ENCODE assay signal across 10 cellular contexts in genomic region chr10:3827768-3828403, GRCh38. TPM values are rescaled to one million over a fixed set of nuclear protein-coding genes. Genes with fewer than 3 reads are reported as not detected.
DNase-seq lines count a peak whose midpoint lies in the region; ATAC-seq and TF ChIP-seq lines count a peak whose summit lies in the region.
"Had no signal": no experiment of that assay in that cellular context is flagged by ENCODE, and none has a peak within 500 bp of the region (broad histone marks: within the 10 kb centered on the region; RNA-seq: fewer than 3 reads in every experiment).

No MANE protein-coding gene starts in this region.

- H2AK5ac ChIP-seq in neuronal stem cell (ENCODE audit: low read depth, low read length) = no peak overlapping the region

- WGBS in neuronal stem cell (ENCODE audit: extremely low coverage in 2 of 2, insufficient read length in 2 of 2, insufficient replicate concordance in 1 of 2), 2 donors = no CpG with 5 or more reads among the region's 27 CpGs

- H3K4me1 ChIP-seq in OCI-LY3 (ENCODE audit: low read length) = peaks cover 23% of the 10 kb centered on the region
- peaks cover 5 to 11% of the 10 kb centered on the region in 2 donors for H3K4me1 ChIP-seq in neuronal stem cell (ENCODE audit: control insufficient read depth in 2 of 2, insufficient read depth in 1 of 2, low read depth in 1 of 2, low read length in 2 of 2)

- H3K27ac ChIP-seq in AG04450 (ENCODE audit: low read depth, low read length) (peak overlapping the region; percentile 73), OCI-LY3 (ENCODE audit: low read length) (no peak overlapping the region), neuronal stem cell (replicated peaks; ENCODE audit: low read length) (no peak overlapping the region)

- H3K27ac Mint-ChIP-seq in effector memory CD8-positive, alpha-beta T cell = peak overlapping the region; percentile 88 to 99

- CTCF ChIA-PET in AG04450 (lab: Charles Lee) = interaction anchor here (2.1 kb wide), 1 partner anchor 630 kb away, joined by 6 read pairs; no protein-coding TSS in a partner anchor

- no peak overlapping the region for H3K18ac ChIP-seq in neuronal stem cell (ENCODE audit: low read length)

- no peak overlapping the region for H3K14ac ChIP-seq in neuronal stem cell (ENCODE audit: low read length)

- ATAC-seq in effector memory CD8-positive, alpha-beta T cell (replicated peaks) = no peak
- ATAC-seq in HG03280 (IDR thresholded peaks at IDR 0.05; ENCODE audit: unreplicated experiment) = no peak

- H3K23ac ChIP-seq in neuronal stem cell (ENCODE audit: low read depth, low read length, poor library complexity) = peak overlapping the region; percentile 12

- peaks cover 21 to 24% of the 10 kb centered on the region in 2 donors for H3K4me1 Mint-ChIP-seq in effector memory CD8-positive, alpha-beta T cell (ENCODE audit: low read depth in 2 of 2)

- no peaks in the 10 kb centered on the region for H3K27me3 Mint-ChIP-seq in effector memory CD8-positive, alpha-beta T cell

- H3K9me3 Mint-ChIP-seq in effector memory CD8-positive, alpha-beta T cell = no peaks in the 10 kb centered on the region

- peak overlapping the region; percentile 48 for H2BK12ac ChIP-seq in neuronal stem cell (ENCODE audit: low read length)

- peak overlapping the region; percentile 75 to 76 for H3K4me3 Mint-ChIP-seq in effector memory CD8-positive, alpha-beta T cell

- H4K20me1 ChIP-seq in OCI-LY3 (ENCODE audit: insufficient read depth, low read length) = no peaks in the 10 kb centered on the region

- H2AFZ ChIP-seq in OCI-LY3 (ENCODE audit: low read depth, low read length) (no peak overlapping the region), neuronal stem cell (ENCODE audit: low read length) (no peak overlapping the region)

- H3K79me2 ChIP-seq in OCI-LY3 (ENCODE audit: low read length) = no peaks in the 10 kb centered on the region

- H3K4ac ChIP-seq in neuronal stem cell (ENCODE audit: low read length) = no peak overlapping the region

- H3K9me3 ChIP-seq in AG04450 (ENCODE audit: control insufficient read depth, insufficient read depth, low read length) (no peaks in the 10 kb centered on the region; the same call in 1 of the 2 replicates), OCI-LY3 (ENCODE audit: insufficient read depth, low read length) (no peaks in the 10 kb centered on the region), neuronal stem cell (replicated peaks in 1 of 2; ENCODE audit: control insufficient read depth in 2 of 2, insufficient read depth in 1 of 2, low read depth in 1 of 2, low read length in 2 of 2) (no peaks in the 10 kb centered on the region)

- H2BK5ac ChIP-seq in neuronal stem cell (ENCODE audit: low read length) = no peak overlapping the region

- DNase-seq in AG04450 (ENCODE audit: low read depth, low spot score) (no peak), neuronal stem cell (ENCODE audit: low spot score) (no peak), SKM-1 treated with dmso at 0.1 percent for 144 hours (lab: John Stamatoyannopoulos, UW; ENCODE audit: unreplicated experiment) (no peak), NCI-H2029 (lab: John Stamatoyannopoulos, UW) (no peak), COLO668 (lab: John Stamatoyannopoulos, UW; ENCODE audit: unreplicated experiment) (no peak)
- no peak for DNase-seq in effector memory CD8-positive, alpha-beta T cell
- DNase-seq: activated CD4-positive, CD25-positive, alpha-beta regulatory T cell treated with anti-CD3 and anti-CD28 coated beads, Interleukin-2, amount 50 U/mL, for 72 hours; NCI-H524 treated with DMSO at 0.1 percent for 48 hours had no signal

- TF ChIP-seq CTCF in AG04450 (IDR thresholded peaks at IDR 0.05; ENCODE audit: low read depth, low read length) (no peak), OCI-LY3 (IDR thresholded peaks at IDR 0.05; ENCODE audit: low read depth, low read length) (no peak)

- H2BK15ac ChIP-seq in neuronal stem cell (ENCODE audit: low read length) = no peak overlapping the region

- H4K91ac ChIP-seq in neuronal stem cell (ENCODE audit: low read depth, low read length, poor library complexity) = no peak overlapping the region

- no peaks in the 10 kb centered on the region for H3K27me3 ChIP-seq in AG04450 (ENCODE audit: control insufficient read depth, insufficient read depth, low read length)
- H3K27me3 ChIP-seq in OCI-LY3 (ENCODE audit: low read depth, low read length) = no peaks in the 10 kb centered on the region
- H3K27me3 ChIP-seq in neuronal stem cell (ENCODE audit: control insufficient read depth in 3 of 3, insufficient read depth in 3 of 3, low read depth in 1 of 3, low read length in 3 of 3) = no peaks in the 10 kb centered on the region

- no peak overlapping the region for H3K4me3 ChIP-seq in AG04450 (ENCODE audit: low read depth, low read length)
- H3K4me3 ChIP-seq in OCI-LY3 (ENCODE audit: low read length) = no peak overlapping the region; the same call in 1 of the 2 replicates
- H3K4me3 ChIP-seq in neuronal stem cell (ENCODE audit: low read length in 2 of 2) = peak overlapping the region in 1 of 2 donors; percentile 33

- H3K9ac ChIP-seq in OCI-LY3 (ENCODE audit: low read length) (no peak overlapping the region), neuronal stem cell (ENCODE audit: low read depth, low read length, poor library complexity) (no peak overlapping the region)

- peaks cover 4% of the 10 kb centered on the region for H3K36me3 Mint-ChIP-seq in effector memory CD8-positive, alpha-beta T cell (ENCODE audit: insufficient read depth)

- H3K36me3 ChIP-seq in OCI-LY3 (replicated peaks; ENCODE audit: low read depth, low read length) (no peaks in the 10 kb centered on the region), neuronal stem cell (replicated peaks in 1 of 2; ENCODE audit: control insufficient read depth in 2 of 2, insufficient read depth in 2 of 2, low read length in 2 of 2) (no peaks in the 10 kb centered on the region)

- no peaks in the 10 kb centered on the region for H3K79me1 ChIP-seq in neuronal stem cell (ENCODE audit: low read depth, low read length)

- H3K4me2 ChIP-seq in OCI-LY3 (ENCODE audit: low read length) (peak overlapping the region; percentile 64), neuronal stem cell (ENCODE audit: insufficient read depth, low read length, poor library complexity, severe bottlenecking) (no peak overlapping the region)

- no peak overlapping the region for H2BK120ac ChIP-seq in neuronal stem cell (ENCODE audit: low read depth, low read length)

- H4K8ac ChIP-seq in neuronal stem cell (ENCODE audit: low read depth, low read length) = no peak overlapping the region

- POLR2A ChIA-PET in AG04450 (lab: Yijun Ruan, JAX) = interaction anchor here (1.1 to 3.1 kb wide), 3 partner anchors 43 to 51 kb away, joined by 3 to 32 read pairs (median 5); partner anchors contain the start of gene KLF6

RNA-seq across cellular contexts. Expression of gene KLF6, which starts 42.9 kb away (rescaled TPM):
- 46.1 and 47.2 TPM in 2 replicates for polyA plus RNA-seq in AG04450 (2011; rRNA removed)
- 243 and 375 TPM in 2 replicates for polyA minus RNA-seq in AG04450 (2011; rRNA and poly(A)+ RNA removed)
- 12.9 TPM for polyA plus RNA-seq in neuronal stem cell (2013, experiment 1 of 2)
- 13.2 TPM for polyA plus RNA-seq in neuronal stem cell (2013, experiment 2 of 2)
